In the genomic region with DNA sequence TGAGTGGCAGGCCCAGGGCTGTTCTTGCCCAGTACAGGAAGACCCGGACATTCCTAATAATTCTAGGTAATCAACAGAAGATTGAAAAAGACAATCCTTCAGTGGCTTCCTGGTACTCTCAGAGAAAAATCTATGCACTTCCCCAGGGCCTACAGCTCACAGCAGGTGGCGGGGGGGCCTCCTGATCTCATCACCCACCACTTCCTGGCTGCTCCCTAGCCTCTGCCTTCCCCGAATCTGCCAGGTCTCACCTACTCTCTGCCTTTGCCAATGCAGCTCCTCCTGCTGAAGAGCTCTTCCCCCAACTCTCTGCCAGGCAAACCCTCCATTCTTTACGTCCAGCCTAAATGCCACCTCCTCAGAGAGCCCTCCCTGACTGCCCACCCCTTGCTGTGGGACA, we compare ENCODE assay signal across 8 cellular contexts. TPM values are rescaled to one million over a fixed set of nuclear protein-coding genes. Genes with fewer than 3 reads are reported as not detected.
A peak's percentile ranks its signal among the peaks of the same experiment; 100 is the strongest.
DNase-seq lines count a peak whose midpoint lies in the region; ATAC-seq, FAIRE-seq and TF ChIP-seq lines count a peak whose summit lies in the region.

No MANE protein-coding gene starts in this region.

- CTCF ChIA-PET in mammary epithelial cell (lab: Charles Lee; ENCODE audit: low non-redundant PET): interaction anchor here (0.6 kb wide), 1 partner anchor 21 kb away, joined by 3 read pairs; no protein-coding TSS in a partner anchor

- no peaks in the 10 kb centered on the region for H4K20me1 ChIP-seq in mammary epithelial cell (ENCODE audit: insufficient read depth, low read length)

- no peaks in the 10 kb centered on the region for H3K27me3 ChIP-seq in mammary epithelial cell (ENCODE audit: insufficient read depth, low read length)

- H3K4me2 ChIP-seq in mammary epithelial cell (ENCODE audit: insufficient read depth, low read depth, low read length): peak overlapping the region; percentile 67

- no peak for TF ChIP-seq POLR2A in H54 (IDR thresholded peaks at IDR 0.05; ENCODE audit: low read depth, low read length)

- peak; percentile 62 for FAIRE-seq in H54 (lab: Jason Lieb, UNC)

- dilution Hi-C loops in mammary epithelial cell (cut with HindIII; ENCODE audit: low sequenced_read_pairs): no loop called here

- TF ChIP-seq CTCF in mammary epithelial cell (conservative IDR thresholded peaks at IDR 0.05 in 1 of 2, IDR thresholded peaks at IDR 0.05 in 1 of 2; ENCODE audit: extremely low read depth in 1 of 2, insufficient read depth in 1 of 2, low read depth in 1 of 2, low read length in 2 of 2): no peak

- in situ Hi-C loops in mammary epithelial cell (cut with MboI; ENCODE audit: low sequenced_read_pairs in 2 of 2): no loop called here

- peaks cover 64% of the 10 kb centered on the region for H3K79me2 ChIP-seq in mammary epithelial cell (ENCODE audit: insufficient read depth, low read length)

- DNase-seq in H54 (ENCODE audit: insufficient read length, low spot score): peak; percentile 62
- DNase-seq in activated CD4-positive, CD25-positive, alpha-beta regulatory T cell (lab: John Stamatoyannopoulos, UW): peak; percentile 10 to 59 (median 35)
- peak; percentile 67 for DNase-seq in mammary epithelial cell
- DNase-seq in pulmonary artery endothelial cell (ENCODE audit: low read depth, low spot score): peak; percentile 57
- no peak for DNase-seq in hepatic stellate cell (ENCODE audit: low spot score)
- no peak for DNase-seq in islet precursor cell
- no peak for DNase-seq in NCI-H526 treated with DMSO at 0.1 percent for 48 hours (lab: John Stamatoyannopoulos, UW)

- H3K9ac ChIP-seq in mammary epithelial cell (ENCODE audit: insufficient read depth, low read length): peak overlapping the region; percentile 61

- BruUV-seq in mammary epithelial cell (replicated peaks; lab: Mats Ljungman, UMichigan): no TSS peak

- WGBS in mammary epithelial cell (ENCODE audit: low coverage, missing lambda C conversion rate): 5% methylated on average over 3 of the region's 4 CpGs

- no peak overlapping the region for H2AFZ ChIP-seq in mammary epithelial cell (ENCODE audit: low read depth, low read length)

- peaks cover 76% of the 10 kb centered on the region for H3K4me1 ChIP-seq in mammary epithelial cell (ENCODE audit: insufficient read depth, low read length)

- no peaks in the 10 kb centered on the region for H3K9me3 ChIP-seq in mammary epithelial cell (replicated peaks; ENCODE audit: insufficient read depth, low read length)

- peak overlapping the region; percentile 85 for H3K27ac ChIP-seq in mammary epithelial cell (ENCODE audit: insufficient read depth, low read depth, low read length)

- intact Hi-C loops in mammary epithelial cell (cut with micrococcal nuclease): loop anchor here (1.0 kb wide), 1 partner anchor 37 kb away; a partner anchor contains a TSS

- peaks cover 14% of the 10 kb centered on the region for H3K36me3 ChIP-seq in mammary epithelial cell (ENCODE audit: insufficient read depth, low read length)

- no peak for ATAC-seq in GM18907 (IDR thresholded peaks at IDR 0.05; ENCODE audit: unreplicated experiment)

- H3K4me3 ChIP-seq in mammary epithelial cell (replicated peaks in 1 of 3; ENCODE audit: insufficient read depth in 1 of 3, low read depth in 2 of 3, low read length in 3 of 3): no peak overlapping the region

RNA-seq across cellular contexts. Expression of a gene that starts 37.5 kb away (rescaled TPM):
- total RNA-seq in mammary epithelial cell (10 to 100 TPM; 53.6 to 65.0 TPM), pulmonary artery endothelial cell (189 and 190 TPM in 2 replicates)
- polyA plus RNA-seq in mammary epithelial cell: 55.8 TPM
- 66.8 TPM for polyA minus RNA-seq in mammary epithelial cell

RNA-seq across cellular contexts. Expression of a gene that starts 41.0 kb away (rescaled TPM):
- total RNA-seq in mammary epithelial cell: 10 to 100 TPM in 1 of 2 donors, 1 to 10 TPM in 1; 3.0 to 17.0 TPM
- polyA plus RNA-seq in mammary epithelial cell: 2.1 TPM
- polyA minus RNA-seq in mammary epithelial cell: 0.93 TPM
- 3.6 and 12.0 TPM in 2 replicates for total RNA-seq in pulmonary artery endothelial cell

Comparison
In these comparisons a context has a peak if more than half of its experiments do, and no peak if none do; other contexts are left out.
1. DNase-seq: peak in H54 (single experiment), activated CD4-positive, CD25-positive, alpha-beta regulatory T cell (4 of 4), mammary epithelial cell (single experiment) and pulmonary artery endothelial cell (single experiment); none in hepatic stellate cell (single experiment), islet precursor cell (single experiment) and NCI-H526 treated with DMSO at 0.1 percent for 48 hours (single experiment).